23 cellular contexts compared by ENCODE assay signal in genomic region chr4:123937612-123938011, GRCh38.
DNase-seq lines count a peak whose midpoint lies in the region; ATAC-seq, FAIRE-seq and TF ChIP-seq lines count a peak whose summit lies in the region.
"Had no signal": no experiment of that assay in that cellular context is flagged by ENCODE, and none has a peak within 500 bp of the region (broad histone marks: within the 10 kb centered on the region; RNA-seq: fewer than 3 reads in every experiment).

No MANE protein-coding gene starts in this region.

- H3K27me3 ChIP-seq in right atrium auricular region (no peaks in the 10 kb centered on the region), H1 (replicated peaks in 1 of 4; ENCODE audit: control insufficient read depth in 3 of 4, extremely low read depth in 1 of 4, insufficient read depth in 3 of 4, low read length in 3 of 4) (no peaks in the 10 kb centered on the region), smooth muscle cell (ENCODE audit: low read depth) (no peaks in the 10 kb centered on the region)
- H3K27me3 ChIP-seq: SJSA1 had no signal

- no peaks in the 10 kb centered on the region for H3K9me3 Mint-ChIP-seq in mesothelial cell of epicardium
- H3K9me3 Mint-ChIP-seq in naive thymus-derived CD8-positive, alpha-beta T cell, result peaks cover 0 to 2% (median 0%) of the 10 kb centered on the region in 9 donors

- peaks cover 28% of the 10 kb centered on the region for H3K4me1 Mint-ChIP-seq in mesothelial cell of epicardium
- no peaks in the 10 kb centered on the region for H3K4me1 Mint-ChIP-seq in naive thymus-derived CD8-positive, alpha-beta T cell
- H3K4me1 Mint-ChIP-seq: B cell, CD14-positive monocyte had no signal

- no peak overlapping the region for H3K4me3 Mint-ChIP-seq in mesothelial cell of epicardium
- no peak overlapping the region for H3K4me3 Mint-ChIP-seq in naive thymus-derived CD8-positive, alpha-beta T cell
- H3K4me3 Mint-ChIP-seq: B cell, CD14-positive monocyte had no signal

- no peak overlapping the region for H4K91ac ChIP-seq in H1 (replicated peaks; ENCODE audit: insufficient read length, low read length)

- H3K79me1 ChIP-seq in H1 (ENCODE audit: low read depth, low read length), result no peaks in the 10 kb centered on the region

- 0 out of 2 replicates have a peak overlapping the region, but pooled peaks have one; percentile 29 for H2AFZ ChIP-seq in H1 (ENCODE audit: low read length)
- H2AFZ ChIP-seq in smooth muscle cell (ENCODE audit: low read depth), result peak overlapping the region; percentile 64

- ATAC-seq in Right ventricle myocardium superior (ENCODE audit: poor library complexity) (peak; percentile 49), HG02642 (IDR thresholded peaks at IDR 0.05; ENCODE audit: poor library complexity, unreplicated experiment) (no peak)
- ATAC-seq in naive thymus-derived CD8-positive, alpha-beta T cell, result no peak
- ATAC-seq: HepG2, Panc1 had no signal

- no peak overlapping the region for H2BK5ac ChIP-seq in H1 (ENCODE audit: low read depth, low read length)

- intact Hi-C loops in Right ventricle myocardium superior (cut with DNase I), result no loop called here

- H3K36me3 ChIP-seq in right atrium auricular region, result no peaks in the 10 kb centered on the region
- H3K36me3 ChIP-seq in H1 (ENCODE audit: control insufficient read depth in 2 of 4, insufficient read depth in 4 of 4, low read length in 3 of 4), result no peaks in the 10 kb centered on the region
- no peaks in the 10 kb centered on the region for H3K36me3 ChIP-seq in smooth muscle cell (ENCODE audit: low read depth)
- H3K36me3 ChIP-seq: SJSA1 had no signal

- H3K79me2 ChIP-seq in H1 (ENCODE audit: control insufficient read depth in 1 of 2, insufficient read depth in 2 of 2, low read length in 2 of 2) (no peaks in the 10 kb centered on the region), smooth muscle cell (ENCODE audit: low read depth) (no peaks in the 10 kb centered on the region)

- no peaks in the 10 kb centered on the region for H3K36me3 Mint-ChIP-seq in mesothelial cell of epicardium
- no peaks in the 10 kb centered on the region for H3K36me3 Mint-ChIP-seq in naive thymus-derived CD8-positive, alpha-beta T cell
- H3K36me3 Mint-ChIP-seq: CD14-positive monocyte had no signal

- no peak overlapping the region for H3K9ac ChIP-seq in H1 (replicated peaks in 1 of 4; ENCODE audit: extremely low read depth in 1 of 4, low read depth in 3 of 4, low read length in 3 of 4)
- no peak overlapping the region for H3K9ac ChIP-seq in smooth muscle cell (ENCODE audit: low read depth)

- peaks cover 0 to 21% of the 10 kb centered on the region in 2 donors for H3K4me1 ChIP-seq in right atrium auricular region
- no peaks in the 10 kb centered on the region for H3K4me1 ChIP-seq in H1 (replicated peaks in 1 of 4; ENCODE audit: control insufficient read depth in 3 of 4, insufficient read depth in 4 of 4, low read length in 3 of 4)
- H3K4me1 ChIP-seq in smooth muscle cell (ENCODE audit: low read depth), result no peaks in the 10 kb centered on the region

- H3K14ac ChIP-seq in H1 (ENCODE audit: insufficient read length), result no peak overlapping the region

- H4K5ac ChIP-seq in H1 (ENCODE audit: insufficient read length, low read depth, low read length), result no peak overlapping the region

- CTCF ChIA-PET in H1 (lab: Charles Lee; ENCODE audit: partially characterized antibody), result interaction anchor here (0.6 kb wide), 1 partner anchor 115 kb away, joined by 4 read pairs; no protein-coding TSS in a partner anchor

- no peak overlapping the region for H3K18ac ChIP-seq in H1 (ENCODE audit: extremely low read depth, low read length)

- TF ChIP-seq RAD21 in H1 (IDR thresholded peaks at IDR 0.05 in 1 of 2, conservative IDR thresholded peaks at IDR 0.05 in 1 of 2; ENCODE audit: low read depth in 2 of 2, low read length in 2 of 2), result no peak

- no peak overlapping the region for H3K23ac ChIP-seq in H1 (ENCODE audit: insufficient read length)

- peak overlapping the region; percentile 33 for H3K27ac Mint-ChIP-seq in mesothelial cell of epicardium
- no peak overlapping the region for H3K27ac Mint-ChIP-seq in naive thymus-derived CD8-positive, alpha-beta T cell
- H3K27ac Mint-ChIP-seq: B cell, CD14-positive monocyte had no signal

- no peaks in the 10 kb centered on the region for H3K23me2 ChIP-seq in H1 (ENCODE audit: low read depth, low read length)

- POLR2A ChIA-PET in H1 (lab: Charles Lee; ENCODE audit: partially characterized antibody), result no interaction called here
- POLR2A ChIA-PET in naive thymus-derived CD8-positive, alpha-beta T cell (lab: Charles Lee), result no interaction called here

- no peak overlapping the region for H4K8ac ChIP-seq in H1 (ENCODE audit: extremely low read depth, insufficient read depth, low read length)

- H3K27ac ChIP-seq in right atrium auricular region (no peak overlapping the region), H1 (ENCODE audit: low read depth, low read length) (no peak overlapping the region), smooth muscle cell (ENCODE audit: low read depth) (no peak overlapping the region)
- H3K27ac ChIP-seq: HL-60, SJSA1 had no signal

- TF ChIP-seq POLR2A in H1 (IDR thresholded peaks at IDR 0.05; ENCODE audit: control extremely low read depth in 1 of 2, low read depth in 2 of 2, low read length in 2 of 2), result no peak

- H3K4ac ChIP-seq in H1 (replicated peaks; ENCODE audit: insufficient read length, low read depth, low read length), result no peak overlapping the region

- no peak overlapping the region for H2BK120ac ChIP-seq in H1 (replicated peaks; ENCODE audit: low read depth, low read length)

- FAIRE-seq in H1 (lab: Jason Lieb, UNC), result no peak
- FAIRE-seq: GM18507, H54, HepG2 had no signal

- H4K20me1 ChIP-seq in H1 (replicated peaks in 1 of 2; ENCODE audit: control insufficient read depth in 1 of 2, insufficient read depth in 2 of 2, low read length in 2 of 2) (no peaks in the 10 kb centered on the region), smooth muscle cell (ENCODE audit: low read depth) (no peaks in the 10 kb centered on the region)

- no peaks in the 10 kb centered on the region for H3F3A ChIP-seq in smooth muscle cell (ENCODE audit: low read depth)

- H3K27me3 Mint-ChIP-seq in mesothelial cell of epicardium (ENCODE audit: low read depth), result no peaks in the 10 kb centered on the region
- peaks cover 0 to 2% (median 0%) of the 10 kb centered on the region in 5 donors for H3K27me3 Mint-ChIP-seq in naive thymus-derived CD8-positive, alpha-beta T cell
- H3K27me3 Mint-ChIP-seq: B cell had no signal

- no peak for TF ChIP-seq EP300 in H1 (IDR thresholded peaks at IDR 0.05; ENCODE audit: borderline replicate concordance in 1 of 2, low read depth in 2 of 2, low read length in 2 of 2)

- H3K4me3 ChIP-seq in right atrium auricular region (no peak overlapping the region), H1 (ENCODE audit: extremely low read depth in 1 of 4, insufficient read depth in 2 of 4, low read depth in 3 of 4, low read length in 4 of 4) (no peak overlapping the region), smooth muscle cell (no peak overlapping the region)
- H3K4me3 ChIP-seq: SJSA1 had no signal

- TF ChIP-seq CTCF in right atrium auricular region (IDR thresholded peaks at IDR 0.05) (no peak), H1 (IDR thresholded peaks at IDR 0.05; ENCODE audit: control extremely low read depth in 1 of 3, insufficient read depth in 1 of 3, low read depth in 1 of 3, low read length in 3 of 3) (no peak), mesothelial cell of epicardium (IDR thresholded peaks at IDR 0.05; ENCODE audit: unreplicated experiment) (no peak), smooth muscle cell (IDR thresholded peaks at IDR 0.05; ENCODE audit: borderline replicate concordance, insufficient read depth, poor library complexity, severe bottlenecking) (no peak), GM10266 (IDR thresholded peaks at IDR 0.05; ENCODE audit: control insufficient read depth, insufficient read depth, low read depth, missing control alignments) (no peak)

- H3K4me2 ChIP-seq in H1 (ENCODE audit: insufficient read depth in 1 of 2, low read depth in 2 of 2, low read length in 2 of 2) (no peak overlapping the region), smooth muscle cell (peak overlapping the region; percentile 43)

- H2BK15ac ChIP-seq in H1 (ENCODE audit: low read length), result no peak overlapping the region

- 94% methylated on average over 4 of the region's 4 CpGs; no CpG with 5 or more reads in 1 of the 2 experiments for WGBS in H1 (ENCODE audit: extremely low coverage in 1 of 2, insufficient coverage in 1 of 2, insufficient read length in 1 of 2, insufficient replicate concordance in 2 of 2, low coverage in 1 of 2, low lambda C conversion rate in 2 of 2, missing lambda C conversion rate in 1 of 2), 2 experiments
- WGBS in smooth muscle cell (ENCODE audit: low lambda C conversion rate), result 86% methylated on average over 4 of the region's 4 CpGs

- DNase-seq in Right ventricle myocardium superior (no peak), right atrium auricular region (ENCODE audit: low spot score) (no peak), H1 (ENCODE audit: low read depth in 1 of 2, low spot score in 2 of 2) (no peak), mesothelial cell of epicardium (ENCODE audit: low spot score in 2 of 2, unreplicated experiment in 2 of 2) (no peak), smooth muscle cell (lab: John Stamatoyannopoulos, UW; ENCODE audit: unreplicated experiment) (no peak), GM10266 (ENCODE audit: extremely low spot score) (no peak)
- DNase-seq in naive thymus-derived CD8-positive, alpha-beta T cell, result no peak
- DNase-seq: KBM-7, NCI-H1092, NCI-H1436, NCI-H1930, NCI-H2227 treated with DMSO at 0.1 percent for 48 hours, NCI-H510A, NCI-H82 had no signal

- H2BK20ac ChIP-seq in H1 (ENCODE audit: low read length), result no peak overlapping the region

- no peaks in the 10 kb centered on the region for H3K9me3 ChIP-seq in right atrium auricular region
- no peaks in the 10 kb centered on the region for H3K9me3 ChIP-seq in H1 (ENCODE audit: insufficient read depth in 2 of 2, low read depth in 1 of 2, low read length in 1 of 2)
- H3K9me3 ChIP-seq in smooth muscle cell (replicated peaks; ENCODE audit: low read depth), result no peaks in the 10 kb centered on the region
- H3K9me3 ChIP-seq: SJSA1 had no signal

- H2AK5ac ChIP-seq in H1 (ENCODE audit: low read depth, low read length), result no peak overlapping the region

- H2BK12ac ChIP-seq in H1 (ENCODE audit: low read depth, low read length), result no peak overlapping the region

- H3K56ac ChIP-seq in H1 (replicated peaks; ENCODE audit: insufficient read length, low read depth, low read length), result no peak overlapping the region

TF ChIP-seq in H1, 55 proteins besides CTCF, POLR2A, EP300 and RAD21 (continues in another document):
- TF ChIP-seq BACH1 (IDR thresholded peaks at IDR 0.05; ENCODE audit: low read length) (no peak), SIX5 (IDR thresholded peaks at IDR 0.05; ENCODE audit: low read depth, low read length) (no peak), JUND (IDR thresholded peaks at IDR 0.05; ENCODE audit: low read length) (no peak), YY1 (IDR thresholded peaks at IDR 0.05; ENCODE audit: low read depth, low read length) (no peak), MAX (IDR thresholded peaks at IDR 0.05) (no peak), POLR2AphosphoS5 (IDR thresholded peaks at IDR 0.05; ENCODE audit: low read depth, low read length) (no peak), KDM4A (IDR thresholded peaks at IDR 0.05; ENCODE audit: low read depth, low read length, severe bottlenecking) (no peak)
